In genomic region chr22:20009582-20010306, GRCh38 we compare ENCODE assay signal across 1 cellular context.
TF ChIP-seq lines count a peak whose summit lies in the region.

No MANE protein-coding gene starts in this region.

TF ChIP-seq in SK-N-SH, 30 proteins besides CTCF, POLR2A, EP300 and RAD21 (continued from another document):
- TF ChIP-seq EZH2phosphoT487 (IDR thresholded peaks at IDR 0.05; ENCODE audit: borderline replicate concordance, low read depth) (no peak), ZBTB33 (IDR thresholded peaks at IDR 0.05; ENCODE audit: borderline replicate concordance, low read depth) (no peak), IRF3 (IDR thresholded peaks at IDR 0.05; ENCODE audit: low read depth, low read length) (no peak; the same call in 1 of the 2 replicates), REST (IDR thresholded peaks at IDR 0.05; ENCODE audit: low read depth, low read length) (no peak), GATA2 (CRISPR knock-in tag; IDR thresholded peaks at IDR 0.05) (peak; percentile 82), YY1 (IDR thresholded peaks at IDR 0.05; ENCODE audit: low read depth) (no peak), TCF12 (IDR thresholded peaks at IDR 0.05) (peak; percentile 48; the same call in 1 of the 2 replicates), RFX5 (IDR thresholded peaks at IDR 0.05; ENCODE audit: low read length) (0 out of 2 replicates have a peak, but pooled peaks have one; percentile 20), ELF1 (IDR thresholded peaks at IDR 0.05) (no peak), RXRA (IDR thresholded peaks at IDR 0.05; ENCODE audit: borderline replicate concordance, low read depth) (no peak), SIN3A (IDR thresholded peaks at IDR 0.05; ENCODE audit: borderline replicate concordance, low read depth, low read length) (no peak), TEAD4 (IDR thresholded peaks at IDR 0.05; ENCODE audit: borderline replicate concordance, insufficient read depth) (no peak), FOXJ3 (CRISPR knock-in tag; IDR thresholded peaks at IDR 0.05) (no peak; the same call in none of the 2 replicates), MAX (IDR thresholded peaks at IDR 0.05; ENCODE audit: low read depth) (no peak), PBX3 (IDR thresholded peaks at IDR 0.05) (no peak), USF2 (IDR thresholded peaks at IDR 0.05; ENCODE audit: borderline replicate concordance, low read depth, low read length) (no peak), USF1 (IDR thresholded peaks at IDR 0.05; ENCODE audit: borderline replicate concordance, low read depth) (no peak), NRF1 (IDR thresholded peaks at IDR 0.05; ENCODE audit: low read depth, low read length) (no peak), MXI1 (IDR thresholded peaks at IDR 0.05; ENCODE audit: low read depth, low read length) (peak; percentile 72; the same call in 1 of the 2 replicates)
